Comparison of ENCODE assay signal across 10 cellular contexts in genomic region chr16:81697886-81698635, GRCh38.
DNase-seq lines count a peak whose midpoint lies in the region; ATAC-seq, FAIRE-seq and TF ChIP-seq lines count a peak whose summit lies in the region.
"Had no signal": no experiment of that assay in that cellular context is flagged by ENCODE, and none has a peak within 500 bp of the region (broad histone marks: within the 10 kb centered on the region; RNA-seq: fewer than 3 reads in every experiment).

No MANE protein-coding gene starts in this region.

- H3K36me3 ChIP-seq in liver (ENCODE audit: control insufficient read depth in 4 of 4, insufficient read depth in 3 of 4, low read depth in 1 of 4, low read length in 3 of 4) (peaks cover 7 to 78% (median 23%) of the 10 kb centered on the region in 4 donors), HepG2 (replicated peaks in 1 of 2; ENCODE audit: control insufficient read depth in 1 of 2, insufficient read depth in 2 of 2, low read length in 2 of 2) (peaks cover 64 to 95% of the 10 kb centered on the region in 2 experiments), left ventricle myocardium inferior (peaks cover 34% of the 10 kb centered on the region), neuronal stem cell (replicated peaks in 1 of 2; ENCODE audit: control insufficient read depth in 2 of 2, insufficient read depth in 2 of 2, low read length in 2 of 2) (peaks cover 21 to 35% of the 10 kb centered on the region in 2 donors)
- H3K36me3 ChIP-seq: gastrocnemius medialis had no signal

- no peak overlapping the region for H2BK12ac ChIP-seq in neuronal stem cell (ENCODE audit: low read length)

- H3K27me3 ChIP-seq in liver (ENCODE audit: control insufficient read depth in 4 of 4, insufficient read depth in 4 of 4, low read length in 3 of 4) (no peaks in the 10 kb centered on the region), HepG2 (ENCODE audit: control insufficient read depth in 1 of 2, insufficient read depth in 2 of 2, low read length in 2 of 2) (no peaks in the 10 kb centered on the region), left ventricle myocardium inferior (ENCODE audit: low read depth) (no peaks in the 10 kb centered on the region), neuronal stem cell (ENCODE audit: control insufficient read depth in 3 of 3, insufficient read depth in 3 of 3, low read depth in 1 of 3, low read length in 3 of 3) (no peaks in the 10 kb centered on the region)
- H3K27me3 ChIP-seq: gastrocnemius medialis had no signal

- 87% methylated on average over 30 of the region's 30 CpGs for WGBS in liver
- WGBS in HepG2 (ENCODE audit: low lambda C conversion rate), result 95% methylated on average over 27 of the region's 30 CpGs
- no CpG with 5 or more reads among the region's 30 CpGs for WGBS in neuronal stem cell (ENCODE audit: extremely low coverage in 2 of 2, insufficient read length in 2 of 2, insufficient replicate concordance in 1 of 2), 2 donors

- no peaks in the 10 kb centered on the region for H3K9me3 Mint-ChIP-seq in natural killer cell treated with Interleukin-12 subunit alpha and Interleukin-12 subunit beta and Interleukin-15 and Interleukin-18, amount 100 ng/mL, for 72 hours
- H3K9me3 Mint-ChIP-seq: mesothelial cell of epicardium had no signal

- intact Hi-C loops in HepG2 (cut with micrococcal nuclease; ENCODE audit: unreplicated experiment), result loop anchor here (1.0 kb wide), 2 partner anchors 75 to 295 kb away; no protein-coding TSS in a partner anchor
- intact Hi-C loops in left ventricle myocardium inferior (cut with micrococcal nuclease), result no loop called here
- intact Hi-C loops in left colon (cut with DNase I, micrococcal nuclease), result loop anchor here in 1 of 2 donors (10.0 kb wide), 1 partner anchor 53 kb away; no protein-coding TSS in a partner anchor

- H3K79me2 ChIP-seq in HepG2 (ENCODE audit: insufficient read depth, low read length), result no peaks in the 10 kb centered on the region

- no peak overlapping the region for H4K8ac ChIP-seq in neuronal stem cell (ENCODE audit: low read depth, low read length)

- no peaks in the 10 kb centered on the region for H3K27me3 Mint-ChIP-seq in natural killer cell treated with Interleukin-12 subunit alpha and Interleukin-12 subunit beta and Interleukin-15 and Interleukin-18, amount 100 ng/mL, for 72 hours

- TF ChIP-seq CTCF in liver (IDR thresholded peaks at IDR 0.05; ENCODE audit: low read depth, low read length, missing input control) (no peak), HepG2 (CRISPR knock-in tag; IDR thresholded peaks at IDR 0.05) (no peak), left ventricle myocardium inferior (IDR thresholded peaks at IDR 0.05; ENCODE audit: borderline replicate concordance) (no peak)

- CTCF ChIA-PET in HepG2 (lab: Yijun Ruan, JAX; ENCODE audit: low intra/inter-chr PET ratio, low total read pairs), result interaction anchor here (0.7 to 1.0 kb wide), 3 partner anchors 292 to 332 kb away, joined by 3 to 7 read pairs (median 5); no protein-coding TSS in a partner anchor

- peaks cover 8 to 11% of the 10 kb centered on the region in 2 donors for H3K4me1 Mint-ChIP-seq in natural killer cell treated with Interleukin-12 subunit alpha and Interleukin-12 subunit beta and Interleukin-15 and Interleukin-18, amount 100 ng/mL, for 72 hours (ENCODE audit: low read depth in 2 of 2)

- H2BK5ac ChIP-seq in neuronal stem cell (ENCODE audit: low read length), result no peak overlapping the region

- no peak overlapping the region for H4K91ac ChIP-seq in neuronal stem cell (ENCODE audit: low read depth, low read length, poor library complexity)

- H3K18ac ChIP-seq in neuronal stem cell (ENCODE audit: low read length), result no peak overlapping the region

- peak overlapping the region; percentile 1 for H3K14ac ChIP-seq in neuronal stem cell (ENCODE audit: low read length)

- no peak overlapping the region for H3K4me3 Mint-ChIP-seq in natural killer cell treated with Interleukin-12 subunit alpha and Interleukin-12 subunit beta and Interleukin-15 and Interleukin-18, amount 100 ng/mL, for 72 hours
- H3K4me3 Mint-ChIP-seq: mesothelial cell of epicardium had no signal

- H3K9ac ChIP-seq in liver (ENCODE audit: low read depth in 1 of 2, low read length in 2 of 2) (no peak overlapping the region), HepG2 (ENCODE audit: insufficient read depth, low read depth, low read length) (no peak overlapping the region), neuronal stem cell (ENCODE audit: low read depth, low read length, poor library complexity) (no peak overlapping the region)

- TF ChIP-seq EP300 in HepG2 (IDR thresholded peaks at IDR 0.05; ENCODE audit: low read depth in 2 of 2, low read length in 2 of 2) (no peak), HepG2 (CRISPR knock-in tag; IDR thresholded peaks at IDR 0.05; ENCODE audit: borderline replicate concordance) (no peak)

- H3K4me3 ChIP-seq in liver (ENCODE audit: low read depth in 1 of 3, low read length in 3 of 3) (no peak overlapping the region), HepG2 (replicated peaks in 1 of 3; ENCODE audit: insufficient read depth in 1 of 3, low read depth in 2 of 3, low read length in 3 of 3) (no peak overlapping the region), left ventricle myocardium inferior (no peak overlapping the region), neuronal stem cell (ENCODE audit: low read length in 2 of 2) (no peak overlapping the region)
- H3K4me3 ChIP-seq: gastrocnemius medialis had no signal

- no peak for FAIRE-seq in HepG2 (lab: Jason Lieb, UNC)

- ATAC-seq in HepG2, result no peak
- ATAC-seq in GM21515 (IDR thresholded peaks at IDR 0.05; ENCODE audit: unreplicated experiment), result no peak
- ATAC-seq in left colon, result no peak
- ATAC-seq in natural killer cell treated with Interleukin-12 subunit alpha and Interleukin-12 subunit beta and Interleukin-15 and Interleukin-18, amount 100 ng/mL, for 72 hours, result no peak
- ATAC-seq: gastrocnemius medialis had no signal

- H2BK120ac ChIP-seq in neuronal stem cell (ENCODE audit: low read depth, low read length), result no peak overlapping the region

- BruUV-seq in HepG2 (replicated peaks; lab: Mats Ljungman, UMichigan), result no TSS peak

- no peaks in the 10 kb centered on the region for H3K9me3 ChIP-seq in liver (ENCODE audit: control insufficient read depth in 4 of 4, low read length in 3 of 4)
- no peaks in the 10 kb centered on the region for H3K9me3 ChIP-seq in HepG2 (ENCODE audit: low read length)
- no peaks in the 10 kb centered on the region for H3K9me3 ChIP-seq in left ventricle myocardium inferior (replicated peaks)
- H3K9me3 ChIP-seq in neuronal stem cell (replicated peaks in 1 of 2; ENCODE audit: control insufficient read depth in 2 of 2, insufficient read depth in 1 of 2, low read depth in 1 of 2, low read length in 2 of 2), result no peaks in the 10 kb centered on the region
- H3K9me3 ChIP-seq: gastrocnemius medialis had no signal

- in situ Hi-C loops in HepG2 (cut with HindIII; ENCODE audit: extremely low pct_ligation_motif_present, low pct_unique_long_range_greater_than_20kb), result no loop called here

- POLR2A ChIA-PET in HepG2 (lab: Yijun Ruan, JAX), result no interaction called here

- TF ChIP-seq POLR2A in HepG2 (IDR thresholded peaks at IDR 0.05; ENCODE audit: insufficient read depth in 1 of 2, low read depth in 2 of 2, low read length in 2 of 2), result no peak

- no peak overlapping the region for H3K23ac ChIP-seq in neuronal stem cell (ENCODE audit: low read depth, low read length, poor library complexity)

- DNase-seq in HepG2 (ENCODE audit: low spot score) (no peak), left ventricle myocardium inferior (no peak), neuronal stem cell (ENCODE audit: low spot score) (no peak), left colon (no peak), SIG-M5 treated with dmso at 0.1 percent for 504 hours (lab: John Stamatoyannopoulos, UW; ENCODE audit: unreplicated experiment) (no peak)
- no peak for DNase-seq in natural killer cell treated with Interleukin-12 subunit alpha and Interleukin-12 subunit beta and Interleukin-15 and Interleukin-18, amount 100 ng/mL, for 72 hours (ENCODE audit: low spot score)
- DNase-seq: gastrocnemius medialis had no signal

- H2AFZ ChIP-seq in HepG2 (ENCODE audit: low read length), result no peak overlapping the region
- H2AFZ ChIP-seq in neuronal stem cell (ENCODE audit: low read length), result peak overlapping the region; percentile 3

- H2BK15ac ChIP-seq in neuronal stem cell (ENCODE audit: low read length), result no peak overlapping the region

- TF ChIP-seq RAD21 in liver (IDR thresholded peaks at IDR 0.05), result no peak
- TF ChIP-seq RAD21 in HepG2 (CRISPR knock-in tag; IDR thresholded peaks at IDR 0.05), result no peak

- H3K4me1 ChIP-seq in liver (ENCODE audit: control insufficient read depth in 4 of 4, insufficient read depth in 4 of 4, low read length in 3 of 4) (no peaks in the 10 kb centered on the region), HepG2 (ENCODE audit: insufficient read depth, low read length) (no peaks in the 10 kb centered on the region), left ventricle myocardium inferior (peaks cover 45% of the 10 kb centered on the region), neuronal stem cell (ENCODE audit: control insufficient read depth in 2 of 2, insufficient read depth in 1 of 2, low read depth in 1 of 2, low read length in 2 of 2) (peaks cover 20 to 43% of the 10 kb centered on the region in 2 donors)

- H2AK5ac ChIP-seq in neuronal stem cell (ENCODE audit: low read depth, low read length), result no peak overlapping the region

- H3K4me2 ChIP-seq in HepG2 (ENCODE audit: low read depth, low read length) (no peak overlapping the region), neuronal stem cell (ENCODE audit: insufficient read depth, low read length, poor library complexity, severe bottlenecking) (no peak overlapping the region)

- H4K20me1 ChIP-seq in HepG2 (ENCODE audit: insufficient read depth, low read length), result no peaks in the 10 kb centered on the region; the same call in 1 of the 2 replicates

- peaks cover 1% of the 10 kb centered on the region for H3K79me1 ChIP-seq in neuronal stem cell (ENCODE audit: low read depth, low read length)

- H3K27ac Mint-ChIP-seq in natural killer cell treated with Interleukin-12 subunit alpha and Interleukin-12 subunit beta and Interleukin-15 and Interleukin-18, amount 100 ng/mL, for 72 hours, result no peak overlapping the region
- H3K27ac Mint-ChIP-seq: mesothelial cell of epicardium had no signal

- H3K27ac ChIP-seq in liver (ENCODE audit: low read depth in 1 of 2, low read length in 2 of 2), result peak overlapping the region; percentile 20 to 33
- H3K27ac ChIP-seq in HepG2 (ENCODE audit: extremely low read length, insufficient read depth, low read length), result no peak overlapping the region
- peak overlapping the region; percentile 27 for H3K27ac ChIP-seq in left ventricle myocardium inferior (replicated peaks)
- H3K27ac ChIP-seq in neuronal stem cell (replicated peaks; ENCODE audit: low read length), result no peak overlapping the region

- H3K36me3 Mint-ChIP-seq in natural killer cell treated with Interleukin-12 subunit alpha and Interleukin-12 subunit beta and Interleukin-15 and Interleukin-18, amount 100 ng/mL, for 72 hours, result no peaks in the 10 kb centered on the region

- no peak overlapping the region for H3K4ac ChIP-seq in neuronal stem cell (ENCODE audit: low read length)

TF ChIP-seq in liver, 16 proteins besides CTCF, POLR2A, EP300 and RAD21:
- no peak for TF ChIP-seq GABPA (IDR thresholded peaks at IDR 0.05 in 1 of 2, conservative IDR thresholded peaks at IDR 0.05 in 1 of 2)
- peak; percentile 14 for TF ChIP-seq NR2F2 (IDR thresholded peaks at IDR 0.05)

TF ChIP-seq in HepG2, 621 proteins besides CTCF, POLR2A, EP300 and RAD21 (continues in another document):
- no peak for TF ChIP-seq ZNF496 (CRISPR knock-in tag; IDR thresholded peaks at IDR 0.05; ENCODE audit: insufficient replicate concordance)

Comparison
In these comparisons a context has a peak if more than half of its experiments do, and no peak if none do; other contexts are left out.
1. H3K27ac ChIP-seq: peak in liver (2 of 2) and left ventricle myocardium inferior (single experiment); none in HepG2 (single experiment) and neuronal stem cell (single experiment).